In genomic region chr6:42745638-42746451, GRCh38 we compare ENCODE assay signal across 8 cellular contexts. TPM values are rescaled to one million over a fixed set of nuclear protein-coding genes. Genes with fewer than 3 reads are reported as not detected.
DNase-seq lines count a peak whose midpoint lies in the region; ATAC-seq and TF ChIP-seq lines count a peak whose summit lies in the region.

A gene with protein sequence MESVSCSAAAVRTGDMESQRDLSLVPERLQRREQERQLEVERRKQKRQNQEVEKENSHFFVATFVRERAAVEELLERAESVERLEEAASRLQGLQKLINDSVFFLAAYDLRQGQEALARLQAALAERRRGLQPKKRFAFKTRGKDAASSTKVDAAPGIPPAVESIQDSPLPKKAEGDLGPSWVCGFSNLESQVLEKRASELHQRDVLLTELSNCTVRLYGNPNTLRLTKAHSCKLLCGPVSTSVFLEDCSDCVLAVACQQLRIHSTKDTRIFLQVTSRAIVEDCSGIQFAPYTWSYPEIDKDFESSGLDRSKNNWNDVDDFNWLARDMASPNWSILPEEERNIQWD (minus strand): TSS chr6:42746103. CDS start chr6:42746073, 30 bp downstream.

- peak within 1 kb of the TSS; percentile 96 for H2AFZ ChIP-seq in hepatocyte

- H3K4me3 ChIP-seq in hepatocyte (peak within 1 kb of the TSS; percentile 73), rectal smooth muscle tissue (ENCODE audit: low read length) (peak within 1 kb of the TSS; percentile 100), vagina (peak within 1 kb of the TSS; percentile 87 to 97)

- H3K27ac ChIP-seq in hepatocyte: peak within 1 kb of the TSS; percentile 96
- H3K27ac ChIP-seq in rectal smooth muscle tissue (ENCODE audit: low read depth, low read length): peak within 1 kb of the TSS; percentile 95
- H3K27ac ChIP-seq in vagina: peak within 1 kb of the TSS; percentile 98

- H4K20me1 ChIP-seq in hepatocyte (ENCODE audit: insufficient read depth, poor library complexity, severe bottlenecking): peaks cover 17% of the 10 kb centered on the region

- H3K27me3 ChIP-seq in hepatocyte: no peaks in the 10 kb centered on the region
- H3K27me3 ChIP-seq in rectal smooth muscle tissue (ENCODE audit: control insufficient read depth, insufficient read depth, low read length): no peaks in the 10 kb centered on the region
- H3K27me3 ChIP-seq in vagina: no peaks in the 10 kb centered on the region

- no peaks in the 10 kb centered on the region for H3K9me2 ChIP-seq in hepatocyte (replicated peaks; ENCODE audit: insufficient read depth)

- no peaks in the 10 kb centered on the region for H3K36me3 ChIP-seq in hepatocyte (replicated peaks; ENCODE audit: insufficient read depth, low read depth)
- no peaks in the 10 kb centered on the region for H3K36me3 ChIP-seq in rectal smooth muscle tissue (ENCODE audit: control insufficient read depth, insufficient read depth, low read length)
- H3K36me3 ChIP-seq in vagina: no peaks in the 10 kb centered on the region

- H3K9me3 ChIP-seq in hepatocyte (ENCODE audit: low read depth) (no peaks in the 10 kb centered on the region), vagina (no peaks in the 10 kb centered on the region)

- H3K4me1 ChIP-seq in hepatocyte (ENCODE audit: insufficient read depth) (peaks cover 16% of the 10 kb centered on the region), rectal smooth muscle tissue (ENCODE audit: control insufficient read depth, insufficient read depth, low read length) (peaks cover 20% of the 10 kb centered on the region), vagina (peaks cover 50% of the 10 kb centered on the region)

- peak in 1 of 2 donors; percentile 91 for TF ChIP-seq POLR2A in vagina (IDR thresholded peaks at IDR 0.05)

- WGBS in hepatocyte (ENCODE audit: low lambda C conversion rate, missing lambda C conversion rate): under 1% methylated on average over 53 of the region's 57 CpGs

- H3K79me2 ChIP-seq in hepatocyte: peaks cover 38% of the 10 kb centered on the region

- H3K9ac ChIP-seq in rectal smooth muscle tissue (ENCODE audit: low read length): peak within 1 kb of the TSS; percentile 99

- DNase-seq in NCI-H2029 treated with DMSO at 0.1 percent for 48 hours (lab: John Stamatoyannopoulos, UW): peak; percentile 93
- peak; percentile 94 for DNase-seq in T-helper 22 cell (ENCODE audit: low read depth)
- DNase-seq in astrocyte of the hippocampus (ENCODE audit: low read depth, low spot score): peak; percentile 98
- DNase-seq in hepatocyte (ENCODE audit: low spot score): peak; percentile 98
- DNase-seq in vagina (ENCODE audit: extremely low spot score in 2 of 2): peak; percentile 98 to 100

- intact Hi-C loops in vagina (cut with DNase I): loop anchor here (2.0 kb wide), 1 partner anchor 37 kb away; the partner anchor contains the start of gene BICRAL

- H3K4me2 ChIP-seq in hepatocyte: peak within 1 kb of the TSS; percentile 93

- peak; percentile 79 for ATAC-seq in GM18511 (IDR thresholded peaks at IDR 0.05; ENCODE audit: unreplicated experiment)
- peak; percentile 72 for ATAC-seq in HG02981 (IDR thresholded peaks at IDR 0.05; ENCODE audit: unreplicated experiment)

- TF ChIP-seq CTCF in hepatocyte (IDR thresholded peaks at IDR 0.05; ENCODE audit: poor library complexity): no peak
- TF ChIP-seq CTCF in vagina (IDR thresholded peaks at IDR 0.05): no peak

RNA-seq across cellular contexts. Expression of the gene that starts here (rescaled TPM):
- total RNA-seq in hepatocyte: 28.9 and 30.2 TPM in 2 replicates
- 22.1 and 31.5 TPM in 2 replicates for polyA plus RNA-seq in hepatocyte
- 16.7 TPM for total RNA-seq in vagina

Comparison
In these comparisons a context has a peak if more than half of its experiments do, and no peak if none do; other contexts are left out.
1. Peak in every context shown above with its lines: DNase-seq, ATAC-seq, H3K4me3 ChIP-seq and H3K27ac ChIP-seq.